25 cellular contexts compared by ENCODE assay signal in the genomic region with DNA sequence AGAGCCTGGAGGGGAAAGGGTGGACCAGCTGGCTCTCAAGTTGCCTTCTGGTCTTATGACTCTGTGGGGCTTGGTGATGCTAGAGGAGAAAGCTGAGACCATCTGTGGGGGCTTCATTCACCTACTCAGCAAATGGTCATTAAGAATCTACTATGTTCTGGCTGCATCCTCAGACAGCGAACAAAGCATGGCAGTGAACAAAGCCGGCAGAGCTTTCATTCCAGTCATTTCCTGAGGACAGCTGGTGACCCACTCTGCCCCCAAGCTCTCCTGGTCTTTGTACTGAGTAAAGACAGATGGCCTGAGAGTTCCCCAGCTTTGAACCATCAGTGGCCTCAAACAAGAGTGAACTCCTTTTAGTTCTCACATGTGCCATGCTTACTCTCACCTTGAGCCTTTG. TPM values are rescaled to one million over a fixed set of nuclear protein-coding genes. Genes with fewer than 3 reads are reported as not detected.
"Had no signal": no experiment of that assay in that cellular context is flagged by ENCODE, and none has a peak within 500 bp of the region (broad histone marks: within the 10 kb centered on the region; RNA-seq: fewer than 3 reads in every experiment).

No MANE protein-coding gene starts in this region.

- H3K27me3 ChIP-seq: body of pancreas, cardiac muscle cell, esophagus squamous epithelium, gastrocnemius medialis, pancreas, right lobe of liver, tibial artery had no signal

- H3K4me1 Mint-ChIP-seq: activated CD4-positive, alpha-beta memory T cell treated with anti-CD3 and anti-CD28 coated beads, Interleukin-2, amount 10 ng/mL, durations not matched to agents 7 days and 5 days; activated CD4-positive, alpha-beta T cell treated with anti-CD3 and anti-CD28 coated beads, Interleukin-2, amount 10 ng/mL, durations not matched to agents 24 days and 14 days; activated naive CD4-positive, alpha-beta T cell treated with anti-CD3 and anti-CD28 coated beads, Interleukin-2, amount 10 ng/mL, durations not matched to agents 7 days and 5 days; activated naive CD8-positive, alpha-beta T cell treated with anti-CD3 and anti-CD28 coated beads, Interleukin-2, amount 50 U/mL, for 24 hours; stimulated activated effector memory CD8-positive, alpha-beta T cell treated with anti-CD3 and anti-CD28 coated beads, Interleukin-12 subunit alpha, Interleukin-12 subunit beta, amount 100 ng/mL, for 72 hours; stimulated activated naive CD8-positive, alpha-beta T cell treated with anti-CD3 and anti-CD28 coated beads, Interleukin-15, amount 100 ng/mL, for 72 hours had no signal

- H3K4me3 ChIP-seq: body of pancreas, cardiac muscle cell, esophagus squamous epithelium, gastrocnemius medialis, pancreas, right lobe of liver, tibial artery had no signal

- H3K9me3 Mint-ChIP-seq: activated CD4-positive, alpha-beta memory T cell treated with anti-CD3 and anti-CD28 coated beads, Interleukin-2, amount 10 ng/mL, durations not matched to agents 7 days and 5 days; activated CD4-positive, alpha-beta T cell treated with anti-CD3 and anti-CD28 coated beads, Interleukin-2, amount 10 ng/mL, durations not matched to agents 24 days and 14 days; activated naive CD4-positive, alpha-beta T cell treated with anti-CD3 and anti-CD28 coated beads, Interleukin-2, amount 10 ng/mL, durations not matched to agents 7 days and 5 days; activated naive CD8-positive, alpha-beta T cell treated with anti-CD3 and anti-CD28 coated beads, Interleukin-2, amount 50 U/mL, for 24 hours; activated T-cell treated with anti-CD3 and anti-CD28 coated beads, Interleukin-2, amount 50 U/mL, for 72 hours; mesothelial cell of epicardium; natural killer cell treated with Interleukin-12 subunit alpha and Interleukin-12 subunit beta and Interleukin-15 and Interleukin-18, amount 100 ng/mL, for 72 hours; stimulated activated effector memory CD8-positive, alpha-beta T cell treated with anti-CD3 and anti-CD28 coated beads, Interleukin-12 subunit alpha, Interleukin-12 subunit beta, amount 100 ng/mL, for 72 hours; stimulated activated naive CD8-positive, alpha-beta T cell treated with anti-CD3 and anti-CD28 coated beads, Interleukin-15, amount 100 ng/mL, for 72 hours had no signal

- H3K9me3 ChIP-seq: body of pancreas, esophagus squamous epithelium, gastrocnemius medialis, pancreas, right lobe of liver, tibial artery had no signal

- H3K36me3 Mint-ChIP-seq: activated naive CD4-positive, alpha-beta T cell treated with anti-CD3 and anti-CD28 coated beads, Interleukin-2, amount 10 ng/mL, durations not matched to agents 7 days and 5 days; natural killer cell treated with Interleukin-12 subunit alpha and Interleukin-12 subunit beta and Interleukin-15 and Interleukin-18, amount 100 ng/mL, for 72 hours; stimulated activated effector memory CD8-positive, alpha-beta T cell treated with anti-CD3 and anti-CD28 coated beads, Interleukin-12 subunit alpha, Interleukin-12 subunit beta, amount 100 ng/mL, for 72 hours had no signal

- H3K36me3 ChIP-seq: cardiac muscle cell, esophagus squamous epithelium, gastrocnemius medialis, pancreas, right lobe of liver, tibial artery had no signal

- H3K4me3 Mint-ChIP-seq: activated CD4-positive, alpha-beta memory T cell treated with anti-CD3 and anti-CD28 coated beads, Interleukin-2, amount 10 ng/mL, durations not matched to agents 7 days and 5 days; activated CD4-positive, alpha-beta T cell treated with anti-CD3 and anti-CD28 coated beads, Interleukin-2, amount 10 ng/mL, durations not matched to agents 24 days and 14 days; activated naive CD4-positive, alpha-beta T cell treated with anti-CD3 and anti-CD28 coated beads, Interleukin-2, amount 10 ng/mL, durations not matched to agents 7 days and 5 days; activated naive CD8-positive, alpha-beta T cell treated with anti-CD3 and anti-CD28 coated beads, Interleukin-2, amount 50 U/mL, for 24 hours; activated T-cell treated with anti-CD3 and anti-CD28 coated beads, Interleukin-2, amount 50 U/mL, for 72 hours; mesothelial cell of epicardium; natural killer cell treated with Interleukin-12 subunit alpha and Interleukin-12 subunit beta and Interleukin-15 and Interleukin-18, amount 100 ng/mL, for 72 hours; stimulated activated effector memory CD8-positive, alpha-beta T cell treated with anti-CD3 and anti-CD28 coated beads, Interleukin-12 subunit alpha, Interleukin-12 subunit beta, amount 100 ng/mL, for 72 hours; stimulated activated naive CD8-positive, alpha-beta T cell treated with anti-CD3 and anti-CD28 coated beads, Interleukin-15, amount 100 ng/mL, for 72 hours had no signal

- H3K27ac Mint-ChIP-seq: activated CD4-positive, alpha-beta memory T cell treated with anti-CD3 and anti-CD28 coated beads, Interleukin-2, amount 10 ng/mL, durations not matched to agents 7 days and 5 days; activated CD4-positive, alpha-beta T cell treated with anti-CD3 and anti-CD28 coated beads, Interleukin-2, amount 10 ng/mL, durations not matched to agents 24 days and 14 days; activated naive CD4-positive, alpha-beta T cell treated with anti-CD3 and anti-CD28 coated beads, Interleukin-2, amount 10 ng/mL, durations not matched to agents 7 days and 5 days; activated naive CD8-positive, alpha-beta T cell treated with anti-CD3 and anti-CD28 coated beads, Interleukin-2, amount 50 U/mL, for 24 hours; activated T-cell treated with anti-CD3 and anti-CD28 coated beads, Interleukin-2, amount 50 U/mL, for 72 hours; mesothelial cell of epicardium; natural killer cell treated with Interleukin-12 subunit alpha and Interleukin-12 subunit beta and Interleukin-15 and Interleukin-18, amount 100 ng/mL, for 72 hours; stimulated activated effector memory CD8-positive, alpha-beta T cell treated with anti-CD3 and anti-CD28 coated beads, Interleukin-12 subunit alpha, Interleukin-12 subunit beta, amount 100 ng/mL, for 72 hours; stimulated activated naive CD8-positive, alpha-beta T cell treated with anti-CD3 and anti-CD28 coated beads, Interleukin-15, amount 100 ng/mL, for 72 hours had no signal

- DNase-seq: activated CD4-positive, alpha-beta memory T cell treated with anti-CD3 and anti-CD28 coated beads, Interleukin-2, amount 10 ng/mL, durations not matched to agents 7 days and 5 days; activated CD4-positive, alpha-beta T cell treated with anti-CD3 and anti-CD28 coated beads, Interleukin-2, amount 10 ng/mL, durations not matched to agents 24 days and 14 days; activated effector memory CD4-positive, alpha-beta T cell treated with Interleukin-2 at 50 U/mL for 16 hours; activated naive CD4-positive, alpha-beta T cell treated with anti-CD3 and anti-CD28 coated beads, Interleukin-2, amount 10 ng/mL, durations not matched to agents 7 days and 5 days; activated naive CD8-positive, alpha-beta T cell treated with anti-CD3 and anti-CD28 coated beads, Interleukin-2, amount 50 U/mL, for 24 hours; activated T-cell treated with anti-CD3 and anti-CD28 coated beads, Interleukin-2, amount 50 U/mL, for 72 hours; body of pancreas; esophagus squamous epithelium; gastrocnemius medialis; head of caudate nucleus; hypothalamus; left ventricle myocardium superior; mammary epithelial cell; pancreas; right lobe of liver; small intestine; stimulated activated CD4-positive, alpha-beta T cell treated with anti-CD3 and anti-CD28 coated beads, Interleukin-2, amount 100 ng/mL, for 24 hours; stimulated activated naive CD8-positive, alpha-beta T cell treated with anti-CD3 and anti-CD28 coated beads, Interleukin-15, amount 100 ng/mL, for 72 hours; tibial artery had no signal

- H3K27ac ChIP-seq: body of pancreas, cardiac muscle cell, esophagus squamous epithelium, pancreas, right lobe of liver, tibial artery had no signal

RNA-seq across cellular contexts. Expression of a gene that starts 48.0 kb away (rescaled TPM):
- total RNA-seq: activated CD4-positive, alpha-beta memory T cell treated with anti-CD3 and anti-CD28 coated beads, Interleukin-2, amount 10 ng/mL, durations not matched to agents 7 days and 5 days; activated CD4-positive, alpha-beta T cell treated with anti-CD3 and anti-CD28 coated beads, Interleukin-2, amount 10 ng/mL, durations not matched to agents 24 days and 14 days; activated T-cell treated with anti-CD3 and anti-CD28 coated beads, Interleukin-2, amount 50 U/mL, for 72 hours; cardiac muscle cell; natural killer cell treated with Interleukin-12 subunit alpha and Interleukin-12 subunit beta and Interleukin-15 and Interleukin-18, amount 100 ng/mL, for 72 hours; T-helper 2 cell treated with Interferon-gamma antibody and Interleukin-4, amounts not matched to agents 100 ng/mL and 5 ng/mL, for 36 hours; ureter had no signal
